Comparison of ENCODE assay signal across 9 cellular contexts in the genomic region with DNA sequence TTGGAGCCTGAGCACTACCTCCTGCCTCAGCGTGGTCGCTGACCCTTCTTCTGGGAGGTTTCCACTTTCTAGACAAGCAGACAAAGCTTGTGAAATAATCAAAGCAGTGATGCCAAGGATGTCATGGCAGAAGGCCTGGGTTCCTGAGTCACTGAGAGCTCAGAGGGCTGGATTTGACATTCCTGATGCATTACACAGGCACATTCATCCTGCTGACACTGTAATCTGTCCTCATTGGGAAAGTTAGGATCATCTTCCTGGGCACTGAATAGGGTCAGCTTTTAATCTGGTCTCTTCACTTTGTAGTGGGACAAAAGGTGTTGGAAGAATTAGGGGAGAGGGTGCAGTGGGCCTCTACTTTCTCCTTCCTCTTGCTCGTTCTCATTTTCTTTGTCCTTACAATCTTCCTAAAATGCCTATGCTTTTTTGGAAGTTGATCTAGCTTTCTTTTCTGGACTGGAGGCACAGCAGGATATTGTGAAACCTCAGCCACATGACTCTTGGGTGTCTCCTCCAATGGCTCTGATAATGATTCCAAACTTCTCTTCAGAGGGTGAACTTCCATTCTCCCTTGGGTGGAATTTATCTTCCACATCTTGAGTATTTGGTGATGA. TPM values are rescaled to one million over a fixed set of nuclear protein-coding genes. Genes with fewer than 3 reads are reported as not detected.
DNase-seq lines count a peak whose midpoint lies in the region; ATAC-seq and TF ChIP-seq lines count a peak whose summit lies in the region.
"Had no signal": no experiment of that assay in that cellular context is flagged by ENCODE, and none has a peak within 500 bp of the region (broad histone marks: within the 10 kb centered on the region; RNA-seq: fewer than 3 reads in every experiment).

No MANE protein-coding gene starts in this region.

- TF ChIP-seq POLR2A in prostate gland (IDR thresholded peaks at IDR 0.05), result no peak

- no peak for TF ChIP-seq CTCF in prostate gland (IDR thresholded peaks at IDR 0.05)

- intact Hi-C loops in head of caudate nucleus (cut with DNase I), result no loop called here
- intact Hi-C loops in prostate gland (cut with DNase I), result no loop called here

- peak overlapping the region; percentile 10 to 13 for H3K27ac ChIP-seq in prostate gland

- H3K4me3 ChIP-seq in prostate gland, result no peak overlapping the region

- DNase-seq in GM04504 (ENCODE audit: low read depth) (peak; percentile 98), SW 1271 (lab: John Stamatoyannopoulos, UW) (peak; percentile 92 to 95), head of caudate nucleus (peak in 22 of 42 donors; percentile 6 to 80 (median 30)), prostate gland (ENCODE audit: low spot score) (peak; percentile 33), OCI-M2 (lab: John Stamatoyannopoulos, UW; ENCODE audit: unreplicated experiment) (no peak)
- no peak for DNase-seq in stimulated activated CD4-positive, alpha-beta T cell treated with anti-CD3 and anti-CD28 coated beads, Interleukin-4, amount 100 ng/mL, for 1 hour
- DNase-seq in stimulated activated CD8-positive, alpha-beta memory T cell treated with anti-CD3 and anti-CD28 coated beads, Interleukin-4, amount 100 ng/mL, for 48 hours, result no peak
- DNase-seq: naive B cell had no signal

- no peak for ATAC-seq in HG02973 (IDR thresholded peaks at IDR 0.05; ENCODE audit: unreplicated experiment)

- H3K36me3 ChIP-seq in prostate gland, result no peaks in the 10 kb centered on the region

- H3K4me1 ChIP-seq in prostate gland (replicated peaks), result no peaks in the 10 kb centered on the region

- WGBS in prostate gland, result 37% methylated on average over 3 of the region's 3 CpGs

- no peaks in the 10 kb centered on the region for H3K27me3 ChIP-seq in prostate gland (replicated peaks; ENCODE audit: insufficient read depth)

- no peaks in the 10 kb centered on the region for H3K9me3 ChIP-seq in prostate gland

RNA-seq across cellular contexts. Expression of a gene that starts 29.6 kb away (rescaled TPM):
- 10 to 100 TPM; 18.6 to 22.6 TPM for total RNA-seq in prostate gland

Comparison
In these comparisons a context has a peak if more than half of its experiments do, and no peak if none do; other contexts are left out.
1. DNase-seq: peak in GM04504 (single experiment), SW 1271 (2 of 2), head of caudate nucleus (22 of 42) and prostate gland (single experiment); none in OCI-M2 (single experiment), stimulated activated CD4-positive, alpha-beta T cell treated with anti-CD3 and anti-CD28 coated beads, Interleukin-4, amount 100 ng/mL, for 1 hour (single experiment) and stimulated activated CD8-positive, alpha-beta memory T cell treated with anti-CD3 and anti-CD28 coated beads, Interleukin-4, amount 100 ng/mL, for 48 hours (single experiment).